Comparison of ENCODE assay signal across 1 cellular context in genomic region chr17:1447061-1447460, GRCh38.
TF ChIP-seq lines count a peak whose summit lies in the region.

No MANE protein-coding gene starts in this region.

TF ChIP-seq in GM23338, 12 proteins besides CTCF, POLR2A, EP300 and RAD21 (continued from another document):
- no peak for TF ChIP-seq EZH2 (IDR thresholded peaks at IDR 0.05; ENCODE audit: low read depth, unreplicated experiment)
- TF ChIP-seq JUNB (IDR thresholded peaks at IDR 0.05; ENCODE audit: unreplicated experiment), result no peak
- TF ChIP-seq ZNF114 (CRISPR knock-in tag; IDR thresholded peaks at IDR 0.05), result no peak
- no peak for TF ChIP-seq ZNF462 (CRISPR knock-in tag; IDR thresholded peaks at IDR 0.05)
- no peak for TF ChIP-seq POLR2AphosphoS5 (IDR thresholded peaks at IDR 0.05; ENCODE audit: low read depth)
- TF ChIP-seq REST (IDR thresholded peaks at IDR 0.05; ENCODE audit: unreplicated experiment), result no peak
